ENCODE assay signal across 16 cellular contexts in the genomic region with DNA sequence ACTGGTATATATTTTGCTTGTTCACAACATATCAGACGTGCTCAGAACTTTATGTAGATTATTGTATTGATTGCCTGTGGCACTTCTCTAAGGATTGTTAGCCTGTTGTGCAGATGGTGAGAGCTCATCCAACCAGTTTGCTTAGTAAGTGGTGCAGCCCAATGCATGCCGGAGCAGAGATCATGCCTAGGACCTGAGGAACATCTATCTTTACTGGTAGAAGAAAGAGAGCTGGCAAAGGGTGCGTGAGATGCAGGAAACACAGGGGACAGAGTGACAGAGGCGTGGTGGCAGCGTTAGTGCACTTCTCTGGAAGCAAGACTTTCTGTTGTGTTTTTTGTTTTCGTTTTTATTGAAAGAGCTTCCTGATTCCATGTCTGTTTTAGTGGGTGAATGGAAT. TPM values are rescaled to one million over a fixed set of nuclear protein-coding genes. Genes with fewer than 3 reads are reported as not detected.
DNase-seq lines count a peak whose midpoint lies in the region; ATAC-seq, FAIRE-seq and TF ChIP-seq lines count a peak whose summit lies in the region.
"Had no signal": no experiment of that assay in that cellular context is flagged by ENCODE, and none has a peak within 500 bp of the region (broad histone marks: within the 10 kb centered on the region; RNA-seq: fewer than 3 reads in every experiment).

No MANE protein-coding gene starts in this region.

- peaks cover 14 to 29% (median 22%) of the 10 kb centered on the region in 4 donors for H3K36me3 ChIP-seq in esophagus muscularis mucosa

- ATAC-seq in CD4-positive, alpha-beta T cell (ENCODE audit: poor library complexity): peak; percentile 74
- ATAC-seq in activated T-helper 17 cell treated with anti-CD3 and anti-CD28 coated beads, Interleukin-2, amount 50 U/mL, for 72 hours (replicated peaks): no peak
- ATAC-seq in SK-N-SH treated with all-trans-retinoic acid at 6 μM for 48 hours: no peak

- peaks cover 79% of the 10 kb centered on the region for H3K36me3 Mint-ChIP-seq in CD4-positive, alpha-beta T cell (ENCODE audit: low read depth)
- peaks cover 65% of the 10 kb centered on the region for H3K36me3 Mint-ChIP-seq in activated T-helper 17 cell treated with anti-CD3 and anti-CD28 coated beads, Interleukin-2, amount 50 U/mL, for 72 hours (ENCODE audit: low read depth)
- peaks cover 18% of the 10 kb centered on the region for H3K36me3 Mint-ChIP-seq in mesothelial cell of epicardium

- no peak for TF ChIP-seq POLR2A in esophagus muscularis mucosa (IDR thresholded peaks at IDR 0.05; ENCODE audit: low read depth)

- H3K27ac Mint-ChIP-seq in CD4-positive, alpha-beta T cell: peak overlapping the region; percentile 88
- peak overlapping the region; percentile 80 for H3K27ac Mint-ChIP-seq in activated T-helper 17 cell treated with anti-CD3 and anti-CD28 coated beads, Interleukin-2, amount 50 U/mL, for 72 hours
- peak overlapping the region; percentile 10 for H3K27ac Mint-ChIP-seq in mesothelial cell of epicardium

- H3K4me1 Mint-ChIP-seq in CD4-positive, alpha-beta T cell (ENCODE audit: low read depth): peaks cover 77% of the 10 kb centered on the region
- peaks cover 49% of the 10 kb centered on the region for H3K4me1 Mint-ChIP-seq in activated T-helper 17 cell treated with anti-CD3 and anti-CD28 coated beads, Interleukin-2, amount 50 U/mL, for 72 hours
- peaks cover 15% of the 10 kb centered on the region for H3K4me1 Mint-ChIP-seq in mesothelial cell of epicardium

- H3K4me3 ChIP-seq in esophagus muscularis mucosa: no peak overlapping the region
- H3K4me3 ChIP-seq: right atrium auricular region, vagina had no signal

- no peak for TF ChIP-seq EP300 in esophagus muscularis mucosa (IDR thresholded peaks at IDR 0.05)

- H3K9me3 ChIP-seq in CD4-positive, alpha-beta T cell (ENCODE audit: control insufficient read depth, low read length): no peaks in the 10 kb centered on the region
- H3K9me3 ChIP-seq in esophagus muscularis mucosa: no peaks in the 10 kb centered on the region
- H3K9me3 ChIP-seq: Peyer's patch, right atrium auricular region, vagina had no signal

- H3K27me3 ChIP-seq in CD4-positive, alpha-beta T cell (ENCODE audit: control insufficient read depth, insufficient read depth, low read length): no peaks in the 10 kb centered on the region
- no peaks in the 10 kb centered on the region for H3K27me3 ChIP-seq in esophagus muscularis mucosa
- H3K27me3 ChIP-seq: Peyer's patch, right atrium auricular region, vagina had no signal

- intact Hi-C loops in CD4-positive, alpha-beta T cell (cut with DNase I, micrococcal nuclease): no loop called here
- intact Hi-C loops in esophagus muscularis mucosa (cut with DNase I): no loop called here

- whole genome bisulfite sequencing in esophagus muscularis mucosa: 73% methylated on average over 6 of the region's 6 CpGs

- peak overlapping the region; percentile 82 for H3K4me3 Mint-ChIP-seq in CD4-positive, alpha-beta T cell
- peak overlapping the region; percentile 76 for H3K4me3 Mint-ChIP-seq in activated T-helper 17 cell treated with anti-CD3 and anti-CD28 coated beads, Interleukin-2, amount 50 U/mL, for 72 hours
- H3K4me3 Mint-ChIP-seq in mesothelial cell of epicardium: no peak overlapping the region

- no peak for TF ChIP-seq CTCF in CD4-positive, alpha-beta T cell (IDR thresholded peaks at IDR 0.05)
- TF ChIP-seq CTCF in mesothelial cell of epicardium (IDR thresholded peaks at IDR 0.05; ENCODE audit: unreplicated experiment) (no peak), esophagus muscularis mucosa (IDR thresholded peaks at IDR 0.05) (no peak)

- CTCF ChIA-PET in CD4-positive, alpha-beta T cell (lab: Charles Lee): interaction anchor here (0.7 to 2.3 kb wide), 5 partner anchors 9 to 62 kb away, joined by 3 to 9 read pairs (median 7); no protein-coding TSS in a partner anchor

- peaks cover 0 to 21% (median 6%) of the 10 kb centered on the region in 4 donors for H3K4me1 ChIP-seq in esophagus muscularis mucosa

- FAIRE-seq in GM18507 (lab: Jason Lieb, UNC): peak; percentile 54
- FAIRE-seq: TTC549 had no signal

- POLR2A ChIA-PET in CD4-positive, alpha-beta T cell (lab: Charles Lee): interaction anchor here (0.9 to 13.4 kb wide), 8 partner anchors 8 to 188 kb away, joined by 3 to 367 read pairs (median 6); a partner anchor contains a TSS

- no peaks in the 10 kb centered on the region for H3K9me3 Mint-ChIP-seq in CD4-positive, alpha-beta T cell
- H3K9me3 Mint-ChIP-seq in activated T-helper 17 cell treated with anti-CD3 and anti-CD28 coated beads, Interleukin-2, amount 50 U/mL, for 72 hours: no peaks in the 10 kb centered on the region
- no peaks in the 10 kb centered on the region for H3K9me3 Mint-ChIP-seq in mesothelial cell of epicardium

- no peaks in the 10 kb centered on the region for H3K27me3 Mint-ChIP-seq in CD4-positive, alpha-beta T cell
- H3K27me3 Mint-ChIP-seq in activated T-helper 17 cell treated with anti-CD3 and anti-CD28 coated beads, Interleukin-2, amount 50 U/mL, for 72 hours: no peaks in the 10 kb centered on the region
- H3K27me3 Mint-ChIP-seq in mesothelial cell of epicardium (ENCODE audit: low read depth): no peaks in the 10 kb centered on the region

- H3K27ac ChIP-seq in CD4-positive, alpha-beta T cell (ENCODE audit: low read depth, low read length): peak overlapping the region; percentile 26
- H3K27ac ChIP-seq in esophagus muscularis mucosa (replicated peaks in 1 of 4): no peak overlapping the region
- H3K27ac ChIP-seq: Peyer's patch, right atrium auricular region, vagina had no signal

- peak in 1 of 10 experiments; percentile 25 for DNase-seq in CD4-positive, alpha-beta T cell
- DNase-seq in GM18507 (ENCODE audit: extremely low spot score, insufficient read length, low read depth) (no peak), mesothelial cell of epicardium (ENCODE audit: low spot score in 2 of 2, unreplicated experiment in 2 of 2) (no peak), amniotic stem cell (lab: John Stamatoyannopoulos, UW) (no peak), esophagus muscularis mucosa (ENCODE audit: extremely low spot score) (no peak)
- DNase-seq: amygdala, DMS79 treated with DMSO at 0.1 percent for 48 hours, hypothalamus, mesendoderm, NCI-H1436 treated with DMSO at 0.1 percent for 48 hours, Peyer's patch had no signal

TF ChIP-seq in SK-N-SH treated with all-trans-retinoic acid at 6 μM for 48 hours, 23 proteins besides CTCF, POLR2A, EP300 and RAD21 (continues in another document):
- TF ChIP-seq, protein P1, sequence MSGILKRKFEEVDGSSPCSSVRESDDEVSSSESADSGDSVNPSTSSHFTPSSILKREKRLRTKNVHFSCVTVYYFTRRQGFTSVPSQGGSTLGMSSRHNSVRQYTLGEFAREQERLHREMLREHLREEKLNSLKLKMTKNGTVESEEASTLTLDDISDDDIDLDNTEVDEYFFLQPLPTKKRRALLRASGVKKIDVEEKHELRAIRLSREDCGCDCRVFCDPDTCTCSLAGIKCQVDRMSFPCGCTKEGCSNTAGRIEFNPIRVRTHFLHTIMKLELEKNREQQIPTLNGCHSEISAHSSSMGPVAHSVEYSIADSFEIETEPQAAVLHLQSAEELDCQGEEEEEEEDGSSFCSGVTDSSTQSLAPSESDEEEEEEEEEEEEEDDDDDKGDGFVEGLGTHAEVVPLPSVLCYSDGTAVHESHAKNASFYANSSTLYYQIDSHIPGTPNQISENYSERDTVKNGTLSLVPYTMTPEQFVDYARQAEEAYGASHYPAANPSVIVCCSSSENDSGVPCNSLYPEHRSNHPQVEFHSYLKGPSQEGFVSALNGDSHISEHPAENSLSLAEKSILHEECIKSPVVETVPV (CRISPR knock-in tag; IDR thresholded peaks at IDR 0.05): no peak
- TF ChIP-seq TCF4 (CRISPR knock-in tag; IDR thresholded peaks at IDR 0.05; ENCODE audit: borderline replicate concordance): no peak
- TF ChIP-seq ZNF70 (CRISPR knock-in tag; IDR thresholded peaks at IDR 0.05): no peak
- no peak for TF ChIP-seq SNAI2 (CRISPR knock-in tag; IDR thresholded peaks at IDR 0.05)
- no peak for TF ChIP-seq ISL1 (CRISPR knock-in tag; IDR thresholded peaks at IDR 0.05)
- TF ChIP-seq ZNF8 (CRISPR knock-in tag; IDR thresholded peaks at IDR 0.05): no peak
- TF ChIP-seq, protein P2, sequence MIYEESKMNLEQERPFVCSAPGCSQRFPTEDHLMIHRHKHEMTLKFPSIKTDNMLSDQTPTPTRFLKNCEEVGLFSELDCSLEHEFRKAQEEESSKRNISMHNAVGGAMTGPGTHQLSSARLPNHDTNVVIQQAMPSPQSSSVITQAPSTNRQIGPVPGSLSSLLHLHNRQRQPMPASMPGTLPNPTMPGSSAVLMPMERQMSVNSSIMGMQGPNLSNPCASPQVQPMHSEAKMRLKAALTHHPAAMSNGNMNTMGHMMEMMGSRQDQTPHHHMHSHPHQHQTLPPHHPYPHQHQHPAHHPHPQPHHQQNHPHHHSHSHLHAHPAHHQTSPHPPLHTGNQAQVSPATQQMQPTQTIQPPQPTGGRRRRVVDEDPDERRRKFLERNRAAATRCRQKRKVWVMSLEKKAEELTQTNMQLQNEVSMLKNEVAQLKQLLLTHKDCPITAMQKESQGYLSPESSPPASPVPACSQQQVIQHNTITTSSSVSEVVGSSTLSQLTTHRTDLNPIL (CRISPR knock-in tag; IDR thresholded peaks at IDR 0.05; ENCODE audit: low read depth): no peak
- no peak for TF ChIP-seq GLIS3 (CRISPR knock-in tag; IDR thresholded peaks at IDR 0.05)
- no peak for TF ChIP-seq ZC3H10 (CRISPR knock-in tag; IDR thresholded peaks at IDR 0.05)

RNA-seq across cellular contexts. Expression of a gene that starts 35.9 kb away (rescaled TPM):
- total RNA-seq in CD4-positive, alpha-beta T cell: 10 to 100 TPM; 48.8 to 52.8 TPM
- total RNA-seq in activated T-helper 17 cell treated with anti-CD3 and anti-CD28 coated beads, Interleukin-2, amount 50 U/mL, for 72 hours: 10 to 100 TPM; 69.8 to 79.3 TPM
- total RNA-seq in mesothelial cell of epicardium (32.3 to 35.1 TPM (median 34.1 TPM) in 3 replicates), esophagus muscularis mucosa (10 to 100 TPM; 40.3 to 61.7 (median 49.4) TPM)

RNA-seq across cellular contexts. Expression of a gene that starts 52.9 kb away (rescaled TPM):
- total RNA-seq in CD4-positive, alpha-beta T cell: under 1 TPM; 0.08 to 0.14 TPM
- total RNA-seq in activated T-helper 17 cell treated with anti-CD3 and anti-CD28 coated beads, Interleukin-2, amount 50 U/mL, for 72 hours: 1 to 10 TPM in 1 of 2 donors, under 1 TPM in 1; 0.71 to 1.3 TPM
- total RNA-seq in mesothelial cell of epicardium: 9.2 to 11.4 TPM (median 10.3 TPM) in 3 replicates
- 10 to 100 TPM in 2 of 4 donors, 1 to 10 TPM in 2; 7.3 to 15.5 (median 10.8) TPM for total RNA-seq in esophagus muscularis mucosa

RNA-seq across cellular contexts. Expression of a gene that starts 57.1 kb away (rescaled TPM):
- 100 to 1,000 TPM; 155 to 157 TPM for total RNA-seq in CD4-positive, alpha-beta T cell
- 100 to 1,000 TPM; 316 to 649 TPM for total RNA-seq in activated T-helper 17 cell treated with anti-CD3 and anti-CD28 coated beads, Interleukin-2, amount 50 U/mL, for 72 hours
- total RNA-seq in mesothelial cell of epicardium (0.65 to 0.69 TPM (median 0.66 TPM) in 3 replicates), esophagus muscularis mucosa (1 to 10 TPM in 3 of 4 donors, under 1 TPM in 1; 0.78 to 6.8 (median 3.1) TPM)

Comparison
In these comparisons a context has a peak if more than half of its experiments do, and no peak if none do; other contexts are left out.
1. H3K27ac Mint-ChIP-seq: peak in every context shown above with its lines; median percentile 88 in CD4-positive, alpha-beta T cell; 80 in activated T-helper 17 cell treated with anti-CD3 and anti-CD28 coated beads, Interleukin-2, amount 50 U/mL, for 72 hours; 10 in mesothelial cell of epicardium.
2. RNA of a gene that starts 57.1 kb away (total RNA-seq): 316 to 649 TPM in activated T-helper 17 cell treated with anti-CD3 and anti-CD28 coated beads, Interleukin-2, amount 50 U/mL, for 72 hours and 155 to 157 TPM in CD4-positive, alpha-beta T cell; 0.78 to 6.8 TPM in esophagus muscularis mucosa and 0.65 to 0.69 TPM in mesothelial cell of epicardium; every median in the first group is over 10 times any median in the second.